In genomic region chr3:143337387-143337786, GRCh38 we compare ENCODE assay signal across 1 cellular context.
TF ChIP-seq lines count a peak whose summit lies in the region.

No MANE protein-coding gene starts in this region.

TF ChIP-seq in HEK293T, 16 proteins besides CTCF, POLR2A, EP300 and RAD21 (continued from another document):
- no peak for TF ChIP-seq SP1 (IDR thresholded peaks at IDR 0.05)
- TF ChIP-seq ARNT (IDR thresholded peaks at IDR 0.05) = no peak
- no peak for TF ChIP-seq ELF4 (IDR thresholded peaks at IDR 0.05)
- no peak for TF ChIP-seq TARDBP (IDR thresholded peaks at IDR 0.05)
- TF ChIP-seq PKNOX1 (IDR thresholded peaks at IDR 0.05) = no peak
TF ChIP-seq in HEK293T: peak in this region for 0.
